In genomic region chr21:44082648-44083436, GRCh38 we compare ENCODE assay signal across 12 cellular contexts. TPM values are rescaled to one million over a fixed set of nuclear protein-coding genes. Genes with fewer than 3 reads are reported as not detected.
DNase-seq lines count a peak whose midpoint lies in the region; ATAC-seq and TF ChIP-seq lines count a peak whose summit lies in the region.
"Had no signal": no experiment of that assay in that cellular context is flagged by ENCODE, and none has a peak within 500 bp of the region (broad histone marks: within the 10 kb centered on the region; RNA-seq: fewer than 3 reads in every experiment).

No MANE protein-coding gene starts in this region.

- intact Hi-C loops in right cardiac atrium (cut with DNase I), result no loop called here

- H3K4me1 ChIP-seq in right cardiac atrium (ENCODE audit: control insufficient read depth, insufficient read depth, low read length), result peaks cover 18% of the 10 kb centered on the region
- H3K4me1 ChIP-seq in smooth muscle cell (ENCODE audit: low read depth), result no peaks in the 10 kb centered on the region

- H3K36me3 ChIP-seq in WERI-Rb-1 (peaks cover 77% of the 10 kb centered on the region), smooth muscle cell (ENCODE audit: low read depth) (peaks cover 8% of the 10 kb centered on the region)

- ATAC-seq in right cardiac atrium (peak in 1 of 2 donors; percentile 3), HG03354 (IDR thresholded peaks at IDR 0.05; ENCODE audit: poor library complexity, severe bottlenecking, unreplicated experiment) (no peak)
- ATAC-seq: HCT116 had no signal

- DNase-seq in HT-29 (ENCODE audit: low spot score), result peak; percentile 29
- peak; percentile 1 for DNase-seq in WERI-Rb-1
- DNase-seq in right cardiac atrium, result peak in 1 of 3 donors; percentile 64
- DNase-seq in smooth muscle cell (lab: John Stamatoyannopoulos, UW; ENCODE audit: unreplicated experiment), result no peak
- no peak for DNase-seq in NCI-H510A (lab: John Stamatoyannopoulos, UW)
- DNase-seq in cerebellar cortex (ENCODE audit: low spot score), result no peak
- DNase-seq: activated B cell treated with CpG ODN at 0.5 μM for 24 hours, brain microvascular endothelial cell, naive B cell, NCI-H1105 had no signal

- no peak overlapping the region for H3K9ac ChIP-seq in smooth muscle cell (ENCODE audit: low read depth)

- H3F3A ChIP-seq in smooth muscle cell (ENCODE audit: low read depth), result no peaks in the 10 kb centered on the region

- no peak overlapping the region for H3K4me2 ChIP-seq in smooth muscle cell

- no peak overlapping the region for H3K4me3 ChIP-seq in WERI-Rb-1 (ENCODE audit: low read depth, low read length)
- H3K4me3 ChIP-seq in right cardiac atrium (ENCODE audit: low read length), result no peak overlapping the region
- no peak overlapping the region for H3K4me3 ChIP-seq in smooth muscle cell

- TF ChIP-seq CTCF in WERI-Rb-1 (IDR thresholded peaks at IDR 0.05; ENCODE audit: low read depth, low read length) (no peak), smooth muscle cell (IDR thresholded peaks at IDR 0.05; ENCODE audit: borderline replicate concordance, insufficient read depth, poor library complexity, severe bottlenecking) (no peak)

- no peak overlapping the region for H2AFZ ChIP-seq in smooth muscle cell (ENCODE audit: low read depth)

- no peaks in the 10 kb centered on the region for H3K79me2 ChIP-seq in smooth muscle cell (ENCODE audit: low read depth)

- no peaks in the 10 kb centered on the region for H3K27me3 ChIP-seq in WERI-Rb-1 (ENCODE audit: insufficient read depth, low read depth, severe bottlenecking)
- no peaks in the 10 kb centered on the region for H3K27me3 ChIP-seq in right cardiac atrium (ENCODE audit: control insufficient read depth, insufficient read depth)
- H3K27me3 ChIP-seq in smooth muscle cell (ENCODE audit: low read depth), result no peaks in the 10 kb centered on the region
- H3K27me3 ChIP-seq: brain microvascular endothelial cell had no signal

- 71% methylated on average over 24 of the region's 24 CpGs for WGBS in right cardiac atrium
- 86% methylated on average over 24 of the region's 24 CpGs for WGBS in smooth muscle cell (ENCODE audit: low lambda C conversion rate)

- H3K9me3 ChIP-seq in WERI-Rb-1 (ENCODE audit: severe bottlenecking), result no peaks in the 10 kb centered on the region
- H3K9me3 ChIP-seq in right cardiac atrium (ENCODE audit: control insufficient read depth, low read length), result no peaks in the 10 kb centered on the region
- H3K9me3 ChIP-seq in smooth muscle cell (replicated peaks; ENCODE audit: low read depth), result no peaks in the 10 kb centered on the region

- H4K20me1 ChIP-seq in smooth muscle cell (ENCODE audit: low read depth), result no peaks in the 10 kb centered on the region

- no peak overlapping the region for H3K27ac ChIP-seq in WERI-Rb-1
- peak overlapping the region; percentile 25 for H3K27ac ChIP-seq in right cardiac atrium (ENCODE audit: low read length)
- H3K27ac ChIP-seq in smooth muscle cell (ENCODE audit: low read depth), result peak overlapping the region; percentile 72
- H3K27ac ChIP-seq: brain microvascular endothelial cell had no signal

RNA-seq across cellular contexts. Expression of gene PWP2, which starts 24.4 kb away (rescaled TPM):
- total RNA-seq in HT-29 (2014; rRNA removed; shearing (Covaris generic)), result 6.7 and 20.5 TPM in 2 replicates
- 1 to 10 TPM in 3 of 4 donors, under 1 TPM in 1; 0.94 to 8.9 (median 2.3) TPM for total RNA-seq in right cardiac atrium
- polyA plus RNA-seq in right cardiac atrium, result 1.6 TPM
- total RNA-seq in smooth muscle cell, result 1.4 and 10.9 TPM in 2 replicates
- polyA plus RNA-seq in smooth muscle cell, result 0.38 and 0.76 TPM in 2 replicates

RNA-seq across cellular contexts. Expression of gene GATD3, which starts 50.6 kb away (rescaled TPM):
- total RNA-seq in HT-29 (2014; rRNA removed; shearing (Covaris generic)), result 3.4 and 3.9 TPM in 2 replicates
- total RNA-seq in right cardiac atrium (10 to 100 TPM in 3 of 4 donors, 1 to 10 TPM in 1; 7.0 to 83.1 (median 14.1) TPM), smooth muscle cell (5.8 and 6.3 TPM in 2 replicates)
- polyA plus RNA-seq in right cardiac atrium (12.1 TPM), smooth muscle cell (4.1 and 4.6 TPM in 2 replicates)

Comparison
In these comparisons a context has a peak if more than half of its experiments do, and no peak if none do; other contexts are left out.
1. DNase-seq: peak in HT-29 (single experiment) and WERI-Rb-1 (single experiment); none in smooth muscle cell (single experiment), NCI-H510A (single experiment) and cerebellar cortex (single experiment).